Comparison of ENCODE assay signal across 8 cellular contexts in genomic region chr14:103679351-103679750, GRCh38. TPM values are rescaled to one million over a fixed set of nuclear protein-coding genes. Genes with fewer than 3 reads are reported as not detected.
DNase-seq lines count a peak whose midpoint lies in the region; ATAC-seq and TF ChIP-seq lines count a peak whose summit lies in the region.
"Had no signal": no experiment of that assay in that cellular context is flagged by ENCODE, and none has a peak within 500 bp of the region (broad histone marks: within the 10 kb centered on the region; RNA-seq: fewer than 3 reads in every experiment).

No MANE protein-coding gene starts in this region.

- H4K20me1 ChIP-seq in mammary epithelial cell (ENCODE audit: insufficient read depth, low read length): no peaks in the 10 kb centered on the region

- intact Hi-C loops in mammary epithelial cell (cut with micrococcal nuclease): loop anchor here (5.0 kb wide), 1 partner anchor 102 kb away; no protein-coding TSS in a partner anchor

- H3K27ac Mint-ChIP-seq in T-cell: peak overlapping the region; percentile 48 to 55
- peak overlapping the region; percentile 56 for H3K27ac Mint-ChIP-seq in memory B cell
- no peak overlapping the region for H3K27ac Mint-ChIP-seq in type B pancreatic cell

- H3K27ac ChIP-seq in mammary epithelial cell (ENCODE audit: insufficient read depth, low read depth, low read length): no peak overlapping the region
- H3K27ac ChIP-seq: suprapubic skin had no signal

- DNase-seq in GM13976 (ENCODE audit: low spot score) (peak; percentile 82), T-cell (peak in 30 of 34 experiments; percentile 5 to 58 (median 29)), mammary epithelial cell (no peak), memory B cell (ENCODE audit: low spot score in 2 of 2) (peak; percentile 56 to 58), type B pancreatic cell (ENCODE audit: extremely low spot score, unreplicated experiment) (no peak), NCI-H1048 (lab: John Stamatoyannopoulos, UW) (no peak)

- H3K79me2 ChIP-seq in mammary epithelial cell (ENCODE audit: insufficient read depth, low read length): peaks cover 24% of the 10 kb centered on the region

- in situ Hi-C loops in GM13976 (cut with MboI; ENCODE audit: low sequenced_read_pairs, unreplicated experiment): no loop called here
- in situ Hi-C loops in mammary epithelial cell (cut with MboI; ENCODE audit: low sequenced_read_pairs in 2 of 2): no loop called here

- no peak overlapping the region for H3K9ac ChIP-seq in mammary epithelial cell (ENCODE audit: insufficient read depth, low read length)

- CTCF ChIA-PET in T-cell (lab: Charles Lee): no interaction called here
- CTCF ChIA-PET in mammary epithelial cell (lab: Charles Lee; ENCODE audit: low non-redundant PET): no interaction called here

- POLR2A ChIA-PET in T-cell (lab: Charles Lee): interaction anchor here in 1 of 2 donors (0.6 kb wide), 1 partner anchor 25 kb away, joined by 3 read pairs; no protein-coding TSS in a partner anchor

- H3K4me3 Mint-ChIP-seq in T-cell (no peak overlapping the region), memory B cell (no peak overlapping the region), type B pancreatic cell (no peak overlapping the region)

- peak; percentile 46 for TF ChIP-seq CTCF in GM13976 (IDR thresholded peaks at IDR 0.05; ENCODE audit: borderline replicate concordance, control extremely low read depth, extremely low read depth, insufficient read depth, missing control alignments)
- peak; percentile 6 to 27 for TF ChIP-seq CTCF in mammary epithelial cell (conservative IDR thresholded peaks at IDR 0.05 in 1 of 2, IDR thresholded peaks at IDR 0.05 in 1 of 2; ENCODE audit: extremely low read depth in 1 of 2, insufficient read depth in 1 of 2, low read depth in 1 of 2, low read length in 2 of 2)
- TF ChIP-seq CTCF in type B pancreatic cell (conservative IDR thresholded peaks at IDR 0.05): peak; percentile 65

- H3K36me3 ChIP-seq in mammary epithelial cell (ENCODE audit: insufficient read depth, low read length): peaks cover 42% of the 10 kb centered on the region

- WGBS in mammary epithelial cell (ENCODE audit: low coverage, missing lambda C conversion rate): 77% methylated on average over 13 of the region's 13 CpGs

- no peaks in the 10 kb centered on the region for H3K27me3 ChIP-seq in mammary epithelial cell (ENCODE audit: insufficient read depth, low read length)
- H3K27me3 ChIP-seq: suprapubic skin had no signal

- no TSS peak for BruUV-seq in mammary epithelial cell (replicated peaks; lab: Mats Ljungman, UMichigan)

- ATAC-seq in HG03039 (IDR thresholded peaks at IDR 0.05; ENCODE audit: unreplicated experiment) (peak; percentile 56), T-cell (replicated peaks in 1 of 4) (peak; percentile 62 to 85 (median 70)), memory B cell (ENCODE audit: low read depth) (peak; percentile 100)

- H2AFZ ChIP-seq in mammary epithelial cell (ENCODE audit: low read depth, low read length): no peak overlapping the region

- H3K9me3 Mint-ChIP-seq in T-cell (no peaks in the 10 kb centered on the region), memory B cell (no peaks in the 10 kb centered on the region), type B pancreatic cell (no peaks in the 10 kb centered on the region)

- no peaks in the 10 kb centered on the region for H3K9me3 ChIP-seq in mammary epithelial cell (replicated peaks; ENCODE audit: insufficient read depth, low read length)
- H3K9me3 ChIP-seq: suprapubic skin had no signal

- peaks cover 0 to 3% (median 0%) of the 10 kb centered on the region in 3 donors for H3K4me1 Mint-ChIP-seq in T-cell
- peaks cover 5% of the 10 kb centered on the region for H3K4me1 Mint-ChIP-seq in memory B cell
- no peaks in the 10 kb centered on the region for H3K4me1 Mint-ChIP-seq in type B pancreatic cell (ENCODE audit: unreplicated experiment)

- H3K4me2 ChIP-seq in mammary epithelial cell (ENCODE audit: insufficient read depth, low read depth, low read length): no peak overlapping the region

- no peaks in the 10 kb centered on the region for H3K27me3 Mint-ChIP-seq in T-cell
- no peaks in the 10 kb centered on the region for H3K27me3 Mint-ChIP-seq in memory B cell
- H3K27me3 Mint-ChIP-seq in type B pancreatic cell: no peaks in the 10 kb centered on the region

- no peak overlapping the region for H3K4me3 ChIP-seq in mammary epithelial cell (replicated peaks in 1 of 3; ENCODE audit: insufficient read depth in 1 of 3, low read depth in 2 of 3, low read length in 3 of 3)
- H3K4me3 ChIP-seq: suprapubic skin had no signal

- H3K36me3 Mint-ChIP-seq in T-cell (peaks cover 41% of the 10 kb centered on the region), memory B cell (peaks cover 16% of the 10 kb centered on the region), type B pancreatic cell (peaks cover 19% of the 10 kb centered on the region)

- H3K4me1 ChIP-seq in mammary epithelial cell (ENCODE audit: insufficient read depth, low read length): no peaks in the 10 kb centered on the region
- H3K4me1 ChIP-seq: suprapubic skin had no signal

- dilution Hi-C loops in mammary epithelial cell (cut with HindIII; ENCODE audit: low sequenced_read_pairs): no loop called here

RNA-seq across cellular contexts. Expression of gene XRCC3, which starts 35.9 kb away (rescaled TPM):
- total RNA-seq in T-cell: 10 to 100 TPM in 3 of 5 donors, 1 to 10 TPM in 2; 7.4 to 15.1 (median 12.9) TPM
- 10 to 100 TPM in 1 of 2 donors, 1 to 10 TPM in 1; 5.2 to 35.4 TPM for total RNA-seq in mammary epithelial cell
- polyA plus RNA-seq in mammary epithelial cell: 23.4 TPM
- polyA minus RNA-seq in mammary epithelial cell: 43.1 TPM
- 17.3 and 35.2 TPM in 2 replicates for total RNA-seq in type B pancreatic cell (ENCODE audit: low replicate concordance)

RNA-seq across cellular contexts. Expression of gene ZFYVE21, which starts 36.3 kb away (rescaled TPM):
- 10 to 100 TPM in 4 of 5 donors, 1 to 10 TPM in 1; 8.8 to 22.8 (median 22.1) TPM for total RNA-seq in T-cell
- 10 to 100 TPM; 64.2 to 65.7 TPM for total RNA-seq in mammary epithelial cell
- 156 TPM for polyA plus RNA-seq in mammary epithelial cell
- polyA minus RNA-seq in mammary epithelial cell: 43.7 TPM
- total RNA-seq in type B pancreatic cell (ENCODE audit: low replicate concordance): 41.7 and 59.1 TPM in 2 replicates

RNA-seq across cellular contexts. Expression of gene KLC1, which starts 50.3 kb away (rescaled TPM):
- total RNA-seq in T-cell (100 to 1,000 TPM; 177 to 241 (median 219) TPM), mammary epithelial cell (100 to 1,000 TPM; 216 to 237 TPM), type B pancreatic cell (ENCODE audit: low replicate concordance) (125 and 145 TPM in 2 replicates)
- 102 TPM for polyA plus RNA-seq in mammary epithelial cell
- 142 TPM for polyA minus RNA-seq in mammary epithelial cell

Comparison
In these comparisons a context has a peak if more than half of its experiments do, and no peak if none do; other contexts are left out.
1. DNase-seq: peak in GM13976 (single experiment), T-cell (30 of 34) and memory B cell (2 of 2); none in mammary epithelial cell (single experiment), type B pancreatic cell (single experiment) and NCI-H1048 (single experiment).
2. Peak in every context shown above with its lines, with median percentiles within 50 percentile points of each other: CTCF ChIP-seq and ATAC-seq.